ENCODE assay signal across 8 cellular contexts in the genomic region with DNA sequence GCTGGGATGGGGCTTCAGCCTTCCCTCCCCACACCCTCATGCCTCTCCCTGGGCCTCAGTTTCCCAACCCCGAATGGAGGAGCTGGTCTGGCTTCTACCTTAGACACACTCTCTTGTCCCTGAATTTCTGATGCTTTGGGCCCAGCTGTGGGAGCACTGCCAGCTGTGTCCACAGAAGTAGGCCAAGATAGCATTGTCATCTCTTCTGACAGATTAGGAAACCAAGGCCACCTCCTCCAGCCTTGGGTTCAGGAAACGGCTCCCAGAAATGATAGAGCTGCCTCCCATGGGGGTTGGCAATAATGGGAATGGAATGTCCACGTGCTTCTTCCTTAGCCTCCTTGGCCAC. TPM values are rescaled to one million over a fixed set of nuclear protein-coding genes. Genes with fewer than 3 reads are reported as not detected.
DNase-seq lines count a peak whose midpoint lies in the region; ATAC-seq and TF ChIP-seq lines count a peak whose summit lies in the region.

No MANE protein-coding gene starts in this region.

- ATAC-seq in heart right ventricle (no peak), Right ventricle myocardium superior (ENCODE audit: poor library complexity) (no peak), GM21381 (IDR thresholded peaks at IDR 0.05; ENCODE audit: unreplicated experiment) (no peak), HG02798 (IDR thresholded peaks at IDR 0.05; ENCODE audit: poor library complexity, unreplicated experiment) (no peak)

- TF ChIP-seq POLR2A in uterus (IDR thresholded peaks at IDR 0.05) = no peak

- intact Hi-C loops in heart right ventricle (cut with DNase I) = loop anchor here in 1 of 10 donors (10.0 kb wide), 1 partner anchor 104 kb away; no protein-coding TSS in a partner anchor
- intact Hi-C loops in Right ventricle myocardium superior (cut with DNase I) = no loop called here
- intact Hi-C loops in uterus (cut with DNase I; ENCODE audit: low total_unique reads) = no loop called here

- no peak overlapping the region for H2BK15ac ChIP-seq in mesendoderm (replicated peaks; ENCODE audit: low read depth)

- H3K23ac ChIP-seq in mesendoderm (ENCODE audit: low read length) = no peak overlapping the region

- no peak overlapping the region for H3K4ac ChIP-seq in mesendoderm (ENCODE audit: low read depth, low read length)

- peak overlapping the region; percentile 71 to 99 (median 82) for H3K4me3 ChIP-seq in heart right ventricle
- H3K4me3 ChIP-seq in mesendoderm (ENCODE audit: low read length) = peak overlapping the region; percentile 1
- peak overlapping the region; percentile 47 to 90 for H3K4me3 ChIP-seq in uterus

- H4K8ac ChIP-seq in mesendoderm (ENCODE audit: low read depth, low read length) = no peak overlapping the region

- no peak overlapping the region for H2BK120ac ChIP-seq in mesendoderm (ENCODE audit: low read depth, low read length)

- H3K4me1 ChIP-seq in heart right ventricle = peaks cover 3 to 76% (median 28%) of the 10 kb centered on the region in 9 donors
- H3K4me1 ChIP-seq in mesendoderm (ENCODE audit: control insufficient read depth, low read depth, low read length) = peaks cover 4% of the 10 kb centered on the region
- H3K4me1 ChIP-seq in uterus = peaks cover 0 to 6% of the 10 kb centered on the region in 2 donors

- no peak overlapping the region for H2AK5ac ChIP-seq in mesendoderm (ENCODE audit: low read length)

- H3K9me3 ChIP-seq in heart right ventricle = no peaks in the 10 kb centered on the region
- H3K9me3 ChIP-seq in uterus = no peaks in the 10 kb centered on the region

- peaks cover 0 to 49% (median 40%) of the 10 kb centered on the region in 9 donors for H3K36me3 ChIP-seq in heart right ventricle
- peaks cover 10% of the 10 kb centered on the region for H3K36me3 ChIP-seq in mesendoderm (ENCODE audit: control insufficient read depth, insufficient read depth, low read length)
- no peaks in the 10 kb centered on the region for H3K36me3 ChIP-seq in uterus

- H3K79me1 ChIP-seq in mesendoderm (ENCODE audit: low read length) = peaks cover 14% of the 10 kb centered on the region

- no peak overlapping the region for H4K5ac ChIP-seq in mesendoderm (ENCODE audit: low read length)

- H3K27ac ChIP-seq in heart right ventricle = peak overlapping the region in 9 of 10 donors; percentile 5 to 98 (median 94)
- H3K27ac ChIP-seq in mesendoderm (ENCODE audit: low read depth, low read length) = no peak overlapping the region
- peak overlapping the region; percentile 73 to 83 for H3K27ac ChIP-seq in uterus

- peaks cover 42% of the 10 kb centered on the region for H3K36me3 Mint-ChIP-seq in brain

- H3K4me1 Mint-ChIP-seq in brain = peaks cover 35% of the 10 kb centered on the region

- DNase-seq in heart right ventricle = no peak
- DNase-seq in Right ventricle myocardium superior = no peak
- DNase-seq in mesendoderm = no peak
- DNase-seq in uterus = no peak
- DNase-seq in GM03348 (ENCODE audit: low spot score) = no peak

- TF ChIP-seq CTCF in heart right ventricle (IDR thresholded peaks at IDR 0.05) = no peak
- no peak for TF ChIP-seq CTCF in brain (conservative IDR thresholded peaks at IDR 0.05)
- no peak for TF ChIP-seq CTCF in uterus (IDR thresholded peaks at IDR 0.05)

- H3K9me3 Mint-ChIP-seq in brain = peaks cover 0 to 4% (median 0%) of the 10 kb centered on the region in 5 experiments

- H3K27ac Mint-ChIP-seq in brain = peak overlapping the region; percentile 55 to 83 (median 65)

- H3K4me2 ChIP-seq in mesendoderm (ENCODE audit: low read length) = peak overlapping the region; percentile 63

- peak overlapping the region; percentile 85 to 90 (median 85) for H3K4me3 Mint-ChIP-seq in brain

- H3K27me3 ChIP-seq in heart right ventricle (no peaks in the 10 kb centered on the region), mesendoderm (ENCODE audit: insufficient read depth, low read length, poor library complexity) (no peaks in the 10 kb centered on the region), uterus (no peaks in the 10 kb centered on the region)

- no peak overlapping the region for H3K18ac ChIP-seq in mesendoderm (ENCODE audit: low read length)

- H3K27me3 Mint-ChIP-seq in brain = peaks cover 9% of the 10 kb centered on the region

- no peak overlapping the region for H2BK5ac ChIP-seq in mesendoderm (ENCODE audit: low read length)

- peak overlapping the region; percentile 89 for H3K9ac ChIP-seq in mesendoderm (ENCODE audit: low read length)

- WGBS in heart right ventricle, 2 donors = 40 to 41% methylated on average over 3 of the region's 3 CpGs
- WGBS in mesendoderm (ENCODE audit: extremely low coverage, insufficient coverage, low lambda C conversion rate) = no CpG with 5 or more reads among the region's 3 CpGs

- H3K79me2 ChIP-seq in mesendoderm (ENCODE audit: control insufficient read depth, insufficient read depth, low read length) = peaks cover 9% of the 10 kb centered on the region

- H3K56ac ChIP-seq in mesendoderm (ENCODE audit: low read length) = peak overlapping the region; percentile 97

RNA-seq across cellular contexts. Expression of a gene that starts 1.3 kb away (rescaled TPM):
- total RNA-seq in heart right ventricle (100 to 1,000 TPM in 9 of 10 donors, 10 to 100 TPM in 1; 95.5 to 205 (median 148) TPM), Right ventricle myocardium superior (146 TPM), uterus (10 to 100 TPM in 3 of 4 donors, under 1 TPM in 1; 0.26 to 22.6 (median 12.7) TPM)
- polyA plus RNA-seq in heart right ventricle (100 to 1,000 TPM in 1 of 2 donors, 10 to 100 TPM in 1; 44.3 to 144 TPM), brain (ENCODE audit: insufficient read depth, low read depth, low replicate concordance) (142 TPM)
- polyA plus RNA-seq in mesendoderm (2013, experiment 1 of 2) = 82.9 TPM
- polyA plus RNA-seq in mesendoderm (2013, experiment 2 of 2) = 81.0 TPM

Comparison
In these comparisons a context has a peak if more than half of its experiments do, and no peak if none do; other contexts are left out.
1. H3K4me3 ChIP-seq: peak in every context shown above with its lines; median percentile 82 in heart right ventricle; 68 in uterus; 1 in mesendoderm.